In the genomic region with DNA sequence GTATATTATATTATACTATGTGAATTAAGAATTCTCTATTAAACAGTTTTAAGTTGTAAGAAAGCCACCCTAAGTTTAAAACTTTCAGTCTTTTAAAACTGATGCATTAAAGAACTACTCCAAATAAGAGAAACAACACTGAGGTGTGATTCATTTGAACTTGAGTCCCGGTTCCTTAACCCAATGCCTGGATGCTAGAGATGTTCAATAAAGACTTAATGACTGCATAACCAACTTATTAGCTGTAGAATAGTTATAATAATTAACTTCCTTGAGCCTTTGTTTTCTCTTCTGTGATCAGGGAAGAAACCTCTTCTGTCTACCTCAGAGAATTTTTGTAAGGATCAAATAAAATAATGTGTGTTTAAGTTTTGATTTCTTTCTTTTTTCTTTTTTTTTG, we compare ENCODE assay signal across 14 cellular contexts. TPM values are rescaled to one million over a fixed set of nuclear protein-coding genes. Genes with fewer than 3 reads are reported as not detected.
DNase-seq lines count a peak whose midpoint lies in the region; ATAC-seq, FAIRE-seq and TF ChIP-seq lines count a peak whose summit lies in the region.
"Had no signal": no experiment of that assay in that cellular context is flagged by ENCODE, and none has a peak within 500 bp of the region (broad histone marks: within the 10 kb centered on the region; RNA-seq: fewer than 3 reads in every experiment).

No MANE protein-coding gene starts in this region.

- H4K20me1 ChIP-seq in HCT116 (ENCODE audit: insufficient read depth) (no peaks in the 10 kb centered on the region), SK-N-SH (ENCODE audit: insufficient read depth) (no peaks in the 10 kb centered on the region)

- DNase-seq in A549 (ENCODE audit: low read depth in 1 of 2, low spot score in 1 of 2) (no peak), HCT116 (ENCODE audit: low read depth, low spot score) (no peak), esophagus muscularis mucosa (ENCODE audit: extremely low spot score) (no peak), gastrocnemius medialis (no peak), SK-N-SH (no peak), HCEC 1CT (no peak), GM13977 (ENCODE audit: low spot score) (no peak)
- DNase-seq: activated CD4-positive, alpha-beta T cell treated with anti-CD3 and anti-CD28 coated beads for 48 hours; effector memory CD4-positive, alpha-beta T cell; NCI-H1436; NCI-H446 had no signal

- H3K9me3 ChIP-seq in A549 (no peaks in the 10 kb centered on the region), HCT116 (ENCODE audit: control insufficient read depth in 1 of 2, insufficient read depth in 1 of 2, low read depth in 1 of 2, low read length in 2 of 2) (no peaks in the 10 kb centered on the region), esophagus muscularis mucosa (no peaks in the 10 kb centered on the region), gastrocnemius medialis (no peaks in the 10 kb centered on the region), SK-N-SH (no peaks in the 10 kb centered on the region)

- peak overlapping the region; percentile 61 for H3K4me2 ChIP-seq in A549
- H3K4me2 ChIP-seq in HCT116 (ENCODE audit: low read length): peak overlapping the region; percentile 64
- H3K4me2 ChIP-seq in SK-N-SH: no peak overlapping the region

- peak overlapping the region; percentile 90 to 91 for H3K27ac ChIP-seq in A549
- H3K27ac ChIP-seq in HCT116 (ENCODE audit: low read depth, low read length): no peak overlapping the region
- H3K27ac ChIP-seq in esophagus muscularis mucosa (replicated peaks in 1 of 4): peak overlapping the region; percentile 76 to 86 (median 85)
- H3K27ac ChIP-seq in gastrocnemius medialis: peak overlapping the region; percentile 69 to 79 (median 76)
- peak overlapping the region in 1 of 2 experiments; percentile 90; a peak in 1 of 4 replicates for H3K27ac ChIP-seq in SK-N-SH (ENCODE audit: low read depth in 2 of 2, low read length in 1 of 2)

- H3K9ac ChIP-seq in HCT116 (ENCODE audit: low read length) (no peak overlapping the region), SK-N-SH (no peak overlapping the region)

- H3K79me2 ChIP-seq in HCT116 (ENCODE audit: insufficient read depth, low read length) (no peaks in the 10 kb centered on the region), SK-N-SH (ENCODE audit: insufficient read depth) (no peaks in the 10 kb centered on the region)

- FAIRE-seq in A549 (lab: Jason Lieb, UNC): no peak
- FAIRE-seq: GM12878, K562 had no signal

- H3K27me3 ChIP-seq in HCT116 (ENCODE audit: insufficient read depth, low read length) (no peaks in the 10 kb centered on the region), esophagus muscularis mucosa (no peaks in the 10 kb centered on the region), gastrocnemius medialis (no peaks in the 10 kb centered on the region), SK-N-SH (ENCODE audit: insufficient read depth) (no peaks in the 10 kb centered on the region)

- no peaks in the 10 kb centered on the region for H3K9me2 ChIP-seq in HCT116 (ENCODE audit: insufficient read depth)
- H3K9me2 ChIP-seq in SK-N-SH: no peaks in the 10 kb centered on the region

- POLR2A ChIA-PET in A549 (lab: Yijun Ruan, JAX) (interaction anchor here (0.7 to 1.6 kb wide), 3 partner anchors 11 to 324 kb away, joined by 4 to 5 read pairs (median 4); a partner anchor contains a TSS), HCT116 (lab: Charles Lee) (no interaction called here), SK-N-SH (lab: Yijun Ruan, JAX) (no interaction called here)

- TF ChIP-seq CTCF in A549 (IDR thresholded peaks at IDR 0.05): no peak
- TF ChIP-seq CTCF in HCT116 (IDR thresholded peaks at IDR 0.05 in 2 of 3, conservative IDR thresholded peaks at IDR 0.05 in 1 of 3; ENCODE audit: borderline replicate concordance in 1 of 3, insufficient read depth in 1 of 3, low read depth in 2 of 3, low read length in 2 of 3): no peak
- TF ChIP-seq CTCF in esophagus muscularis mucosa (IDR thresholded peaks at IDR 0.05): no peak
- TF ChIP-seq CTCF in gastrocnemius medialis (IDR thresholded peaks at IDR 0.05 in 4 of 5, conservative IDR thresholded peaks at IDR 0.05 in 1 of 5): no peak
- TF ChIP-seq CTCF in SK-N-SH (IDR thresholded peaks at IDR 0.05): no peak
- TF ChIP-seq CTCF in GM13977 (IDR thresholded peaks at IDR 0.05; ENCODE audit: extremely low read depth, insufficient read depth, missing control alignments): no peak

- CTCF ChIA-PET in A549 (lab: Yijun Ruan, JAX) (interaction anchor here (0.6 to 1.3 kb wide), 2 partner anchors 11 to 157 kb away, joined by 3 to 4 read pairs; no protein-coding TSS in a partner anchor), HCT116 (lab: Charles Lee) (interaction anchor here (2.9 kb wide), 1 partner anchor 11 kb away, joined by 10 read pairs; no protein-coding TSS in a partner anchor), SK-N-SH (lab: Yijun Ruan, JAX) (interaction anchor here (1.1 to 3.1 kb wide), 2 partner anchors 11 to 22 kb away, joined by 3 to 17 read pairs; no protein-coding TSS in a partner anchor)

- BruUV-seq in HCT116 (replicated peaks; lab: Mats Ljungman, UMichigan): no TSS peak

- no peak overlapping the region for H3K4me3 ChIP-seq in A549
- no peak overlapping the region for H3K4me3 ChIP-seq in HCT116 (replicated peaks in 1 of 2; ENCODE audit: low read depth in 1 of 2, low read length in 2 of 2)
- no peak overlapping the region for H3K4me3 ChIP-seq in esophagus muscularis mucosa
- H3K4me3 ChIP-seq in gastrocnemius medialis: no peak overlapping the region
- no peak overlapping the region for H3K4me3 ChIP-seq in SK-N-SH (ENCODE audit: low read depth in 2 of 2, low read length in 1 of 2)
- H3K4me3 ChIP-seq: GM12878, K562 had no signal

- TF ChIP-seq POLR2A in A549 (IDR thresholded peaks at IDR 0.05; ENCODE audit: low read length) (no peak), HCT116 (IDR thresholded peaks at IDR 0.05; ENCODE audit: borderline replicate concordance, extremely low read depth, insufficient read depth, insufficient read length) (no peak), esophagus muscularis mucosa (IDR thresholded peaks at IDR 0.05; ENCODE audit: low read depth) (no peak), gastrocnemius medialis (IDR thresholded peaks at IDR 0.05) (no peak)

- TF ChIP-seq RAD21 in A549 (conservative IDR thresholded peaks at IDR 0.05 in 1 of 2, IDR thresholded peaks at IDR 0.05 in 1 of 2): no peak
- no peak for TF ChIP-seq RAD21 in HCT116 (IDR thresholded peaks at IDR 0.05; ENCODE audit: low read depth)
- TF ChIP-seq RAD21 in SK-N-SH (IDR thresholded peaks at IDR 0.05; ENCODE audit: low read length): no peak

- peaks cover 15% of the 10 kb centered on the region for H3F3A ChIP-seq in SK-N-SH (replicated peaks; ENCODE audit: insufficient read depth)

- intact Hi-C loops in HCT116 (cut with micrococcal nuclease) (loop anchor here (10.0 kb wide), 1 partner anchor 270 kb away; no protein-coding TSS in a partner anchor), esophagus muscularis mucosa (cut with DNase I) (no loop called here), gastrocnemius medialis (cut with DNase I; ENCODE audit: low total_unique reads) (no loop called here)

- no peak for TF ChIP-seq EP300 in A549 (IDR thresholded peaks at IDR 0.05)
- TF ChIP-seq EP300 in esophagus muscularis mucosa (IDR thresholded peaks at IDR 0.05): no peak
- no peak for TF ChIP-seq EP300 in SK-N-SH (IDR thresholded peaks at IDR 0.05; ENCODE audit: borderline replicate concordance in 1 of 2, low read depth in 1 of 2, low read length in 1 of 2)

- RAD21 ChIA-PET in HCT116 (lab: Charles Lee; ENCODE audit: low non-redundant PET in 1 of 2, low total read pairs in 2 of 2, uncharacterized antibody in 2 of 2, unreplicated experiment in 2 of 2): no interaction called here

- WGBS in A549 (ENCODE audit: missing lambda C conversion rate): 33% methylated on average over 1 of the region's 1 CpG
- WGBS in esophagus muscularis mucosa: 83% methylated on average over 1 of the region's 1 CpG
- 87% methylated on average over 1 of the region's 1 CpG for WGBS in SK-N-SH (ENCODE audit: low lambda C conversion rate)

- ATAC-seq in A549 (no peak), HCT116 (no peak), gastrocnemius medialis (no peak), GM21515 (IDR thresholded peaks at IDR 0.05; ENCODE audit: unreplicated experiment) (no peak)

- H3K4me1 ChIP-seq in A549 (peaks cover 42% of the 10 kb centered on the region), HCT116 (ENCODE audit: control insufficient read depth in 1 of 2, insufficient read depth in 2 of 2, low read length in 2 of 2) (peaks cover 16 to 26% of the 10 kb centered on the region in 2 experiments), esophagus muscularis mucosa (peaks cover 35 to 38% (median 36%) of the 10 kb centered on the region in 4 donors), gastrocnemius medialis (peaks cover 16% of the 10 kb centered on the region in 2 donors), SK-N-SH (ENCODE audit: control insufficient read depth in 1 of 2, insufficient read depth in 2 of 2, low read depth in 1 of 2, low read length in 1 of 2) (peaks cover 2 to 5% of the 10 kb centered on the region in 2 experiments; a peak in 1 of 4 replicates)

- in situ Hi-C loops in gastrocnemius medialis (cut with MboI; ENCODE audit: low sequenced_read_pairs in 4 of 4) (loop anchor here in 1 of 4 donors (10.0 kb wide), 1 partner anchor 100 kb away; no protein-coding TSS in a partner anchor), GM13977 (cut with MboI; ENCODE audit: low pct_unique_long_range_greater_than_20kb, low sequenced_read_pairs, unreplicated experiment) (no loop called here)

- H3K36me3 ChIP-seq in HCT116 (ENCODE audit: control insufficient read depth in 1 of 2, insufficient read depth in 2 of 2, low read length in 2 of 2) (no peaks in the 10 kb centered on the region), esophagus muscularis mucosa (no peaks in the 10 kb centered on the region), gastrocnemius medialis (no peaks in the 10 kb centered on the region), SK-N-SH (replicated peaks in 1 of 2; ENCODE audit: control insufficient read depth in 1 of 2, insufficient read depth in 2 of 2, low read length in 1 of 2) (no peaks in the 10 kb centered on the region)

- H2AFZ ChIP-seq in HCT116 (ENCODE audit: low read depth, low read length, poor library complexity, severe bottlenecking): no peak overlapping the region
- H2AFZ ChIP-seq in SK-N-SH (ENCODE audit: low read depth): no peak overlapping the region

RNA-seq across cellular contexts. Expression of a gene that starts 45.3 kb away (rescaled TPM):
- polyA plus RNA-seq in A549 (2011; rRNA removed) (40.9 and 44.1 TPM in 2 replicates), A549 (2017; fragmentation: RNase III; extraction: RNeasy Plus Mini Kit Qiagen cat#74134 plus additional on column Dnase treatment) (15.0 to 17.4 TPM (median 16.0 TPM) in 3 replicates), SK-N-SH (2012; rRNA removed) (7.5 and 11.2 TPM in 2 replicates)
- 5.9 and 6.2 TPM in 2 replicates for polyA plus RNA-seq in A549 (2012; cell fraction: cytosol; rRNA removed)
- 6.8 and 7.7 TPM in 2 replicates for polyA plus RNA-seq in A549 (2012; cell fraction: nucleus; rRNA removed)
- polyA minus RNA-seq in A549 (2011; rRNA and poly(A)+ RNA removed): 34.6 and 48.4 TPM in 2 replicates
- total RNA-seq in HCT116 (2021; ENCODE audit: unreplicated experiment) (20.9 TPM), esophagus muscularis mucosa (10 to 100 TPM; 59.1 to 97.3 (median 88.1) TPM), gastrocnemius medialis (10 to 100 TPM; 19.2 to 34.0 (median 21.3) TPM)
- 5.2 and 7.1 TPM in 2 replicates for polyA plus RNA-seq in HCT116 (2012)
- 10.1 and 10.9 TPM in 2 replicates for polyA plus RNA-seq in SK-N-SH (2012; cell fraction: cytosol; rRNA removed)
- 8.0 and 17.5 TPM in 2 replicates for polyA plus RNA-seq in SK-N-SH (2012; cell fraction: nucleus; rRNA removed)

RNA-seq across cellular contexts. Expression of a gene that starts 57.9 kb away (rescaled TPM):
- polyA plus RNA-seq in A549 (2011; rRNA removed) (42.6 and 53.8 TPM in 2 replicates), A549 (2017; fragmentation: RNase III; extraction: RNeasy Plus Mini Kit Qiagen cat#74134 plus additional on column Dnase treatment) (23.0 to 28.3 TPM (median 23.0 TPM) in 3 replicates), SK-N-SH (2012; rRNA removed) (63.4 and 73.8 TPM in 2 replicates)
- 23.7 and 24.1 TPM in 2 replicates for polyA plus RNA-seq in A549 (2012; cell fraction: cytosol; rRNA removed)
- polyA plus RNA-seq in A549 (2012; cell fraction: nucleus; rRNA removed): 14.7 and 16.1 TPM in 2 replicates
- 71.8 and 88.6 TPM in 2 replicates for polyA minus RNA-seq in A549 (2011; rRNA and poly(A)+ RNA removed)
- total RNA-seq in HCT116 (2021; ENCODE audit: unreplicated experiment) (18.4 TPM), esophagus muscularis mucosa (100 to 1,000 TPM in 2 of 4 donors, 10 to 100 TPM in 2; 40.7 to 126 (median 83.6) TPM), gastrocnemius medialis (1,000 to 10,000 TPM in 3 of 4 donors, 100 to 1,000 TPM in 1; 485 to 1,318 (median 1,176) TPM)
- 28.6 and 30.7 TPM in 2 replicates for polyA plus RNA-seq in HCT116 (2012)
- polyA plus RNA-seq in SK-N-SH (2012; cell fraction: cytosol; rRNA removed): 61.6 and 71.9 TPM in 2 replicates
- polyA plus RNA-seq in SK-N-SH (2012; cell fraction: nucleus; rRNA removed): 43.0 and 48.4 TPM in 2 replicates
